ENCODE assay signal across 8 cellular contexts in genomic region chr14:50831704-50832130, GRCh38. TPM values are rescaled to one million over a fixed set of nuclear protein-coding genes. Genes with fewer than 3 reads are reported as not detected.
DNase-seq lines count a peak whose midpoint lies in the region; ATAC-seq lines count a peak whose summit lies in the region.

No MANE protein-coding gene starts in this region.

- DNase-seq in NCI-H146 treated with DMSO at 0.1 percent for 48 hours (lab: John Stamatoyannopoulos, UW; ENCODE audit: unreplicated experiment) (peak; percentile 26), NCI-H146 (lab: John Stamatoyannopoulos, UW) (no peak), SIG-M5 (lab: John Stamatoyannopoulos, UW) (no peak)
- DNase-seq in activated CD4-positive, alpha-beta memory T cell treated with anti-CD3 and anti-CD28 coated beads, Interleukin-2, amount 10 ng/mL, durations not matched to agents 7 days and 5 days: no peak

- H3K27ac ChIP-seq in skin epidermis: peak overlapping the region in 18 of 21 experiments; percentile 81 to 96 (median 90)

- H3K4me3 ChIP-seq in iPS-11a (ENCODE audit: low read depth, low read length) (peak overlapping the region; percentile 63), skin epidermis (peak overlapping the region; percentile 64 to 98 (median 92))

- no peaks in the 10 kb centered on the region for H3K9me3 Mint-ChIP-seq in activated CD4-positive, alpha-beta memory T cell treated with anti-CD3 and anti-CD28 coated beads, Interleukin-2, amount 10 ng/mL, durations not matched to agents 7 days and 5 days

- POLR2A ChIA-PET in activated CD4-positive, alpha-beta memory T cell treated with anti-CD3 and anti-CD28 coated beads, Interleukin-2, amount 10 ng/mL, durations not matched to agents 7 days and 5 days (lab: Charles Lee): interaction anchor here (0.6 to 4.5 kb wide), 9 partner anchors 10 to 1212 kb away, joined by 3 to 19 read pairs (median 3); partner anchors contain the start of genes MGAT2 and RPL36AL

- peak overlapping the region; percentile 90 for H3K4me3 Mint-ChIP-seq in activated CD4-positive, alpha-beta memory T cell treated with anti-CD3 and anti-CD28 coated beads, Interleukin-2, amount 10 ng/mL, durations not matched to agents 7 days and 5 days

- peaks cover 34% of the 10 kb centered on the region for H3K4me1 Mint-ChIP-seq in activated CD4-positive, alpha-beta memory T cell treated with anti-CD3 and anti-CD28 coated beads, Interleukin-2, amount 10 ng/mL, durations not matched to agents 7 days and 5 days

- H3K27ac Mint-ChIP-seq in activated CD4-positive, alpha-beta memory T cell treated with anti-CD3 and anti-CD28 coated beads, Interleukin-2, amount 10 ng/mL, durations not matched to agents 7 days and 5 days: peak overlapping the region; percentile 79

- ATAC-seq in HG03469 (IDR thresholded peaks at IDR 0.05; ENCODE audit: unreplicated experiment): no peak
- ATAC-seq in HG02840 (IDR thresholded peaks at IDR 0.05; ENCODE audit: low FRiP score, unreplicated experiment): no peak

- H3K27me3 Mint-ChIP-seq in activated CD4-positive, alpha-beta memory T cell treated with anti-CD3 and anti-CD28 coated beads, Interleukin-2, amount 10 ng/mL, durations not matched to agents 7 days and 5 days: peaks cover 13% of the 10 kb centered on the region

- H3K36me3 Mint-ChIP-seq in activated CD4-positive, alpha-beta memory T cell treated with anti-CD3 and anti-CD28 coated beads, Interleukin-2, amount 10 ng/mL, durations not matched to agents 7 days and 5 days (ENCODE audit: low read depth): peaks cover 18% of the 10 kb centered on the region

- CTCF ChIA-PET in activated CD4-positive, alpha-beta memory T cell treated with anti-CD3 and anti-CD28 coated beads, Interleukin-2, amount 10 ng/mL, durations not matched to agents 7 days and 5 days (lab: Charles Lee): interaction anchor here (5.3 kb wide), 1 partner anchor 28 kb away, joined by 23 read pairs; no protein-coding TSS in a partner anchor

RNA-seq across cellular contexts. Expression of gene NIN, which starts 0.8 kb away (rescaled TPM):
- total RNA-seq in activated CD4-positive, alpha-beta memory T cell treated with anti-CD3 and anti-CD28 coated beads, Interleukin-2, amount 10 ng/mL, durations not matched to agents 7 days and 5 days: 10 to 100 TPM; 50.3 to 56.5 TPM

RNA-seq across cellular contexts. Expression of gene ABHD12B, which starts 40.1 kb away (rescaled TPM):
- total RNA-seq in activated CD4-positive, alpha-beta memory T cell treated with anti-CD3 and anti-CD28 coated beads, Interleukin-2, amount 10 ng/mL, durations not matched to agents 7 days and 5 days: not detected
